Comparison of ENCODE assay signal across 8 cellular contexts in the genomic region with DNA sequence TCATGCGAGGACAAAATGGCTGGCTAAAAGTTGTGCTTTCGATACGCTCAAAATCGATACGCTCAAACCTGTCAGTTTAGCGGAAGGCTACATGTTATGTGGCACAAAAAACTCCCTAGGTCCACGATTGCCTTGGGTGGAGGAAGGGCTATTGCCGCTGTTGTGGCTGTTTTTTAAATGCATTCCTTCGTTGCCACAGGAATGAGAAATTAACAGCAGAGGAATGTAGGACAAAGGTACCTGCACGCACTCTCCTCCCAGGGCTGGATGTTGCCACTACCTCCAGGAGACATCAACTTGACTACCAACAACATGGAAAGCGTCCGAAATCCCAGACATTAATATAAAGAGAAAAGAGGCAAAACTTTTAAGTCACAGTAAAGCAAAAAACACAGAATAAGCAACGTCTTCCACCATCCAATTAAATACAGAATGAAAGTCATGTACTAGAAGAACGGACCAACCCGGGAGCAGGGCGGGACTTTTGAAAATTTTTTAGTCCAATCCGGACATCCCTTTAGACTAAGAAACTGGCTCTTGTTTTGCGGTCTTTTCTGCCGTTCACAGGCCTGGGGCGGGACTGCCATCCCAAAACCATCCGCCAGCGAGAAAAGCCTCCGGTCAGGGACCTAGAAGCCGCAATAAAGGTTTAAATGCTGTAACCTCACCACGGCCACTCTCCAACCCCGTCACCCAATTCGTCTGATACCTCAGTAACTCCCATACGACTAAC. TPM values are rescaled to one million over a fixed set of nuclear protein-coding genes. Genes with fewer than 3 reads are reported as not detected.
DNase-seq lines count a peak whose midpoint lies in the region; ATAC-seq and TF ChIP-seq lines count a peak whose summit lies in the region.

No MANE protein-coding gene starts in this region.

- H3K4me3 Mint-ChIP-seq in WTC11 = peak overlapping the region; percentile 89
- H3K4me3 Mint-ChIP-seq in central memory CD8-positive, alpha-beta T cell = peak overlapping the region; percentile 86

- peak overlapping the region; percentile 77 for H3K4me3 ChIP-seq in AG04450 (ENCODE audit: low read depth, low read length)

- DNase-seq in AG04450 (ENCODE audit: low read depth, low spot score) (peak; percentile 89), NCI-H2227 (lab: John Stamatoyannopoulos, UW; ENCODE audit: unreplicated experiment) (peak; percentile 93), WTC11 (ENCODE audit: low spot score) (peak; percentile 74), islet precursor cell (peak; percentile 97)
- peak; percentile 70 to 85 for DNase-seq in central memory CD8-positive, alpha-beta T cell (ENCODE audit: low spot score in 2 of 2)
- DNase-seq in stimulated activated CD4-positive, alpha-beta T cell treated with anti-CD3 and anti-CD28 coated beads, Interleukin-12 subunit alpha, Interleukin-12 subunit beta, amount 100 ng/mL, for 4 hours = peak; percentile 63

- POLR2A ChIA-PET in AG04450 (lab: Yijun Ruan, JAX) = interaction anchor here (0.8 to 2.5 kb wide), 11 partner anchors 9 to 143 kb away, joined by 3 to 31 read pairs (median 10); a partner anchor contains a TSS
- POLR2A ChIA-PET in WTC11 (lab: Charles Lee) = interaction anchor here (1.0 to 3.2 kb wide), 17 partner anchors 9 to 1838 kb away, joined by 3 to 87 read pairs (median 15); partner anchors contain the start of gene HFE

- H3K9me3 ChIP-seq in AG04450 (ENCODE audit: control insufficient read depth, insufficient read depth, low read length) = no peaks in the 10 kb centered on the region

- H3K4me1 Mint-ChIP-seq in WTC11 = peaks cover 29% of the 10 kb centered on the region
- peaks cover 26% of the 10 kb centered on the region for H3K4me1 Mint-ChIP-seq in central memory CD8-positive, alpha-beta T cell

- peak overlapping the region; percentile 90 for H3K27ac ChIP-seq in AG04450 (ENCODE audit: low read depth, low read length)

- H3K9me3 Mint-ChIP-seq in WTC11 = no peaks in the 10 kb centered on the region
- no peaks in the 10 kb centered on the region for H3K9me3 Mint-ChIP-seq in central memory CD8-positive, alpha-beta T cell

- TF ChIP-seq CTCF in AG04450 (IDR thresholded peaks at IDR 0.05; ENCODE audit: low read depth, low read length) (no peak), WTC11 (IDR thresholded peaks at IDR 0.05) (no peak)

- H3K27ac Mint-ChIP-seq in WTC11 = peak overlapping the region; percentile 98
- H3K27ac Mint-ChIP-seq in central memory CD8-positive, alpha-beta T cell (ENCODE audit: low read depth) = peak overlapping the region; percentile 90

- peak; percentile 65 for ATAC-seq in GM18868 (IDR thresholded peaks at IDR 0.05; ENCODE audit: unreplicated experiment)
- peak; percentile 50 for ATAC-seq in HG03108 (IDR thresholded peaks at IDR 0.05; ENCODE audit: unreplicated experiment)
- ATAC-seq in WTC11 = peak; percentile 66
- peak; percentile 71 for ATAC-seq in central memory CD8-positive, alpha-beta T cell (replicated peaks; ENCODE audit: extremely low read depth, poor library complexity, severe bottlenecking)

- CTCF ChIA-PET in AG04450 (lab: Charles Lee) = interaction anchor here (2.3 to 2.9 kb wide), 3 partner anchors 11 to 42 kb away, joined by 8 to 18 read pairs (median 10); no protein-coding TSS in a partner anchor
- CTCF ChIA-PET in WTC11 (lab: Charles Lee) = no interaction called here

- H3K27me3 Mint-ChIP-seq in WTC11 (ENCODE audit: low read depth) = no peaks in the 10 kb centered on the region
- no peaks in the 10 kb centered on the region for H3K27me3 Mint-ChIP-seq in central memory CD8-positive, alpha-beta T cell

- H3K36me3 Mint-ChIP-seq in WTC11 = no peaks in the 10 kb centered on the region
- H3K36me3 Mint-ChIP-seq in central memory CD8-positive, alpha-beta T cell (ENCODE audit: insufficient read depth) = peaks cover 29% of the 10 kb centered on the region

- H3K27me3 ChIP-seq in AG04450 (ENCODE audit: control insufficient read depth, insufficient read depth, low read length) = no peaks in the 10 kb centered on the region

TF ChIP-seq in WTC11, 78 proteins besides CTCF, POLR2A, EP300 and RAD21 (continues in another document):
- 0 out of 2 replicates have a peak, but pooled peaks have one; percentile 0 for TF ChIP-seq ZNF317 (CRISPR knock-in tag; IDR thresholded peaks at IDR 0.05; ENCODE audit: borderline replicate concordance, low read depth)
- peak; percentile 99 for TF ChIP-seq EMX1 (CRISPR knock-in tag; IDR thresholded peaks at IDR 0.05)
- TF ChIP-seq ZSCAN18 (CRISPR knock-in tag; IDR thresholded peaks at IDR 0.05) = no peak
- peak; percentile 95 for TF ChIP-seq NFATC4 (CRISPR knock-in tag; IDR thresholded peaks at IDR 0.05)
- peak; percentile 59; the same call in 1 of the 2 replicates for TF ChIP-seq SMAD4 (CRISPR knock-in tag; IDR thresholded peaks at IDR 0.05)
- TF ChIP-seq ZNF671 (CRISPR knock-in tag; IDR thresholded peaks at IDR 0.05) = peak; percentile 92
- TF ChIP-seq, protein P1, sequence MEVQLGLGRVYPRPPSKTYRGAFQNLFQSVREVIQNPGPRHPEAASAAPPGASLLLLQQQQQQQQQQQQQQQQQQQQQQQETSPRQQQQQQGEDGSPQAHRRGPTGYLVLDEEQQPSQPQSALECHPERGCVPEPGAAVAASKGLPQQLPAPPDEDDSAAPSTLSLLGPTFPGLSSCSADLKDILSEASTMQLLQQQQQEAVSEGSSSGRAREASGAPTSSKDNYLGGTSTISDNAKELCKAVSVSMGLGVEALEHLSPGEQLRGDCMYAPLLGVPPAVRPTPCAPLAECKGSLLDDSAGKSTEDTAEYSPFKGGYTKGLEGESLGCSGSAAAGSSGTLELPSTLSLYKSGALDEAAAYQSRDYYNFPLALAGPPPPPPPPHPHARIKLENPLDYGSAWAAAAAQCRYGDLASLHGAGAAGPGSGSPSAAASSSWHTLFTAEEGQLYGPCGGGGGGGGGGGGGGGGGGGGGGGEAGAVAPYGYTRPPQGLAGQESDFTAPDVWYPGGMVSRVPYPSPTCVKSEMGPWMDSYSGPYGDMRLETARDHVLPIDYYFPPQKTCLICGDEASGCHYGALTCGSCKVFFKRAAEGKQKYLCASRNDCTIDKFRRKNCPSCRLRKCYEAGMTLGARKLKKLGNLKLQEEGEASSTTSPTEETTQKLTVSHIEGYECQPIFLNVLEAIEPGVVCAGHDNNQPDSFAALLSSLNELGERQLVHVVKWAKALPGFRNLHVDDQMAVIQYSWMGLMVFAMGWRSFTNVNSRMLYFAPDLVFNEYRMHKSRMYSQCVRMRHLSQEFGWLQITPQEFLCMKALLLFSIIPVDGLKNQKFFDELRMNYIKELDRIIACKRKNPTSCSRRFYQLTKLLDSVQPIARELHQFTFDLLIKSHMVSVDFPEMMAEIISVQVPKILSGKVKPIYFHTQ (CRISPR knock-in tag; IDR thresholded peaks at IDR 0.05) = peak; percentile 98
- TF ChIP-seq, protein P2, sequence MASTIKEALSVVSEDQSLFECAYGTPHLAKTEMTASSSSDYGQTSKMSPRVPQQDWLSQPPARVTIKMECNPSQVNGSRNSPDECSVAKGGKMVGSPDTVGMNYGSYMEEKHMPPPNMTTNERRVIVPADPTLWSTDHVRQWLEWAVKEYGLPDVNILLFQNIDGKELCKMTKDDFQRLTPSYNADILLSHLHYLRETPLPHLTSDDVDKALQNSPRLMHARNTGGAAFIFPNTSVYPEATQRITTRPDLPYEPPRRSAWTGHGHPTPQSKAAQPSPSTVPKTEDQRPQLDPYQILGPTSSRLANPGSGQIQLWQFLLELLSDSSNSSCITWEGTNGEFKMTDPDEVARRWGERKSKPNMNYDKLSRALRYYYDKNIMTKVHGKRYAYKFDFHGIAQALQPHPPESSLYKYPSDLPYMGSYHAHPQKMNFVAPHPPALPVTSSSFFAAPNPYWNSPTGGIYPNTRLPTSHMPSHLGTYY (CRISPR knock-in tag; IDR thresholded peaks at IDR 0.05) = peak; percentile 99
- TF ChIP-seq, protein P3, sequence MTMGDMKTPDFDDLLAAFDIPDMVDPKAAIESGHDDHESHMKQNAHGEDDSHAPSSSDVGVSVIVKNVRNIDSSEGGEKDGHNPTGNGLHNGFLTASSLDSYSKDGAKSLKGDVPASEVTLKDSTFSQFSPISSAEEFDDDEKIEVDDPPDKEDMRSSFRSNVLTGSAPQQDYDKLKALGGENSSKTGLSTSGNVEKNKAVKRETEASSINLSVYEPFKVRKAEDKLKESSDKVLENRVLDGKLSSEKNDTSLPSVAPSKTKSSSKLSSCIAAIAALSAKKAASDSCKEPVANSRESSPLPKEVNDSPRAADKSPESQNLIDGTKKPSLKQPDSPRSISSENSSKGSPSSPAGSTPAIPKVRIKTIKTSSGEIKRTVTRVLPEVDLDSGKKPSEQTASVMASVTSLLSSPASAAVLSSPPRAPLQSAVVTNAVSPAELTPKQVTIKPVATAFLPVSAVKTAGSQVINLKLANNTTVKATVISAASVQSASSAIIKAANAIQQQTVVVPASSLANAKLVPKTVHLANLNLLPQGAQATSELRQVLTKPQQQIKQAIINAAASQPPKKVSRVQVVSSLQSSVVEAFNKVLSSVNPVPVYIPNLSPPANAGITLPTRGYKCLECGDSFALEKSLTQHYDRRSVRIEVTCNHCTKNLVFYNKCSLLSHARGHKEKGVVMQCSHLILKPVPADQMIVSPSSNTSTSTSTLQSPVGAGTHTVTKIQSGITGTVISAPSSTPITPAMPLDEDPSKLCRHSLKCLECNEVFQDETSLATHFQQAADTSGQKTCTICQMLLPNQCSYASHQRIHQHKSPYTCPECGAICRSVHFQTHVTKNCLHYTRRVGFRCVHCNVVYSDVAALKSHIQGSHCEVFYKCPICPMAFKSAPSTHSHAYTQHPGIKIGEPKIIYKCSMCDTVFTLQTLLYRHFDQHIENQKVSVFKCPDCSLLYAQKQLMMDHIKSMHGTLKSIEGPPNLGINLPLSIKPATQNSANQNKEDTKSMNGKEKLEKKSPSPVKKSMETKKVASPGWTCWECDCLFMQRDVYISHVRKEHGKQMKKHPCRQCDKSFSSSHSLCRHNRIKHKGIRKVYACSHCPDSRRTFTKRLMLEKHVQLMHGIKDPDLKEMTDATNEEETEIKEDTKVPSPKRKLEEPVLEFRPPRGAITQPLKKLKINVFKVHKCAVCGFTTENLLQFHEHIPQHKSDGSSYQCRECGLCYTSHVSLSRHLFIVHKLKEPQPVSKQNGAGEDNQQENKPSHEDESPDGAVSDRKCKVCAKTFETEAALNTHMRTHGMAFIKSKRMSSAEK (CRISPR knock-in tag; IDR thresholded peaks at IDR 0.05; ENCODE audit: borderline replicate concordance) = peak; percentile 98

RNA-seq across cellular contexts. Expression of gene HFE, which starts 32.1 kb away (rescaled TPM):
- 19.5 and 21.4 TPM in 2 replicates for polyA plus RNA-seq in AG04450 (2011; rRNA removed)
- polyA minus RNA-seq in AG04450 (2011; rRNA and poly(A)+ RNA removed) = 19.7 and 20.1 TPM in 2 replicates
- 1.9 to 2.4 TPM (median 2.0 TPM) in 3 replicates for total RNA-seq in WTC11 (2021)

Comparison
In these comparisons a context has a peak if more than half of its experiments do, and no peak if none do; other contexts are left out.
1. Peak in every context shown above with its lines: DNase-seq, ATAC-seq, H3K4me3 ChIP-seq and H3K27ac ChIP-seq.